23 cellular contexts compared by ENCODE assay signal in genomic region chr17:30454635-30455034, GRCh38.
"Had no signal": no experiment of that assay in that cellular context is flagged by ENCODE, and none has a peak within 500 bp of the region (broad histone marks: within the 10 kb centered on the region; RNA-seq: fewer than 3 reads in every experiment).

No MANE protein-coding gene starts in this region.

- H3K4me1 ChIP-seq: body of pancreas, esophagus squamous epithelium, transverse colon had no signal

- DNase-seq: activated CD4-positive, alpha-beta T cell treated with anti-CD3 and anti-CD28 coated beads for 4 hours; activated CD8-positive, alpha-beta memory T cell treated with anti-CD3 and anti-CD28 coated beads, Interleukin-2, amount 50 U/mL, for 4 hours; activated CD8-positive, alpha-beta T cell treated with anti-CD3 and anti-CD28 coated beads, Interleukin-2, amount 10 ng/mL, durations not matched to agents 7 days and 5 days; activated gamma-delta T cell; activated T-cell treated with anti-CD3 and anti-CD28 coated beads, Interleukin-2, amount 50 U/mL, for 72 hours; amniotic stem cell; body of pancreas; caudate nucleus; esophagus squamous epithelium; foreskin fibroblast; mesendoderm; nucleus accumbens; posterior cingulate gyrus; stimulated activated CD4-positive, alpha-beta T cell treated with anti-CD3 and anti-CD28 coated beads, Interleukin-15, amount 100 ng/mL, for 24 hours; stimulated activated CD4-positive, alpha-beta T cell treated with anti-CD3 and anti-CD28 coated beads, Interleukin-4, amount 100 ng/mL, for 1 hour; stimulated activated naive CD4-positive, alpha-beta T cell; substantia nigra; transverse colon had no signal

- H3K9me3 Mint-ChIP-seq: activated T-cell treated with anti-CD3 and anti-CD28 coated beads, Interleukin-2, amount 50 U/mL, for 72 hours; nephron had no signal

- H3K27me3 ChIP-seq: body of pancreas, esophagus squamous epithelium, transverse colon had no signal

- H3K4me3 ChIP-seq: body of pancreas, coronary artery, esophagus squamous epithelium, skin epidermis, transverse colon had no signal

- ATAC-seq: activated CD8-positive, alpha-beta T cell treated with anti-CD3 and anti-CD28 coated beads, Interleukin-2, amount 10 ng/mL, durations not matched to agents 7 days and 5 days; activated T-cell treated with anti-CD3 and anti-CD28 coated beads, Interleukin-2, amount 50 U/mL, for 72 hours; body of pancreas had no signal

- H3K27ac Mint-ChIP-seq: activated CD8-positive, alpha-beta T cell treated with anti-CD3 and anti-CD28 coated beads, Interleukin-2, amount 10 ng/mL, durations not matched to agents 7 days and 5 days; activated naive CD8-positive, alpha-beta T cell; activated T-cell treated with anti-CD3 and anti-CD28 coated beads, Interleukin-2, amount 50 U/mL, for 72 hours; nephron; T-helper 1 cell treated with Interleukin-12 subunit alpha and Interleukin-12 subunit beta and Interleukin-4 antibody, amounts not matched to agents 30 μg/mL and 1 μg/mL, for 36 hours had no signal

- H3K27ac ChIP-seq: body of pancreas, coronary artery, esophagus squamous epithelium, skin epidermis, transverse colon had no signal

- H3K9me3 ChIP-seq: body of pancreas, esophagus squamous epithelium, transverse colon had no signal
